Comparison of ENCODE assay signal across 31 cellular contexts in the genomic region with DNA sequence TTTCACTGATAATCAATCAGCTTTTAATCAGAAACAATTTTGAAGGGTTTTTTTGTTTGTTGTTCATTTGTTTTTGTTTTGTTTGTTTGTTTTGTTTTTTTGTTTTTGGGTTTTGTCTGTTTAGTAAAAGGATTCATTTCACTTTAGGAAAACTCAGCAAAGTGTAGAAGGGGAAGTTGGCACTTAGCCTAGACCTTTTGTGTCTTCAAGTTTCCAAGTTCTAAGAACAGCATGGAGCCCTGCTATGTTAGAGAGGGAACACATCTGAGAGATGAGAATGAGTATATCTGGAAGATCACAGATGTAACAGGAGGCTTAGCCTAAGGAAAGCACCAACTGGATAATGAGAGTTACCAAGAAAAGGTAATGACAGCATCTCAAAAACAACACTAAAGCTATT.
"Had no signal": no experiment of that assay in that cellular context is flagged by ENCODE, and none has a peak within 500 bp of the region (broad histone marks: within the 10 kb centered on the region; RNA-seq: fewer than 3 reads in every experiment).

No MANE protein-coding gene starts in this region.

- H3K27ac Mint-ChIP-seq: activated naive CD4-positive, alpha-beta T cell treated with anti-CD3 and anti-CD28 coated beads, Interleukin-2, amount 10 ng/mL, durations not matched to agents 7 days and 5 days; activated naive CD8-positive, alpha-beta T cell treated with anti-CD3 and anti-CD28 coated beads, Interleukin-2, amount 10 ng/mL, durations not matched to agents 7 days and 5 days; activated T-helper 1 cell treated with anti-CD3 and anti-CD28 coated beads, Interleukin-12 subunit alpha, Interleukin-12 subunit beta, Interleukin-2, Interleukin-4 antibody, amounts not matched to agents 30 ng/mL and 10 ng/mL and 1 ng/mL, durations not matched to agents 14 hours and 24 hours and 36 hours; naive thymus-derived CD4-positive, alpha-beta T cell; stimulated activated memory B cell treated with anti-CD40 and anti-IgM and Interleukin-4, amounts not matched to agents 10 μg/mL and 1 μg/mL and 100 μg/mL, for 72 hours; stimulated activated naive CD8-positive, alpha-beta T cell treated with anti-CD3 and anti-CD28 coated beads, Interleukin-15, amount 100 ng/mL, for 72 hours; type B pancreatic cell had no signal

- H3K9me3 Mint-ChIP-seq: activated naive CD4-positive, alpha-beta T cell treated with anti-CD3 and anti-CD28 coated beads, Interleukin-2, amount 10 ng/mL, durations not matched to agents 7 days and 5 days; activated naive CD8-positive, alpha-beta T cell treated with anti-CD3 and anti-CD28 coated beads, Interleukin-2, amount 10 ng/mL, durations not matched to agents 7 days and 5 days; activated T-helper 1 cell treated with anti-CD3 and anti-CD28 coated beads, Interleukin-12 subunit alpha, Interleukin-12 subunit beta, Interleukin-2, Interleukin-4 antibody, amounts not matched to agents 30 ng/mL and 10 ng/mL and 1 ng/mL, durations not matched to agents 14 hours and 24 hours and 36 hours; stimulated activated memory B cell treated with anti-CD40 and anti-IgM and Interleukin-4, amounts not matched to agents 10 μg/mL and 1 μg/mL and 100 μg/mL, for 72 hours; type B pancreatic cell had no signal

- H3K4me3 ChIP-seq: esophagus squamous epithelium, left lung, lung, right atrium auricular region, smooth muscle cell, uterus had no signal

- H3K27me3 Mint-ChIP-seq: activated naive CD4-positive, alpha-beta T cell treated with anti-CD3 and anti-CD28 coated beads, Interleukin-2, amount 10 ng/mL, durations not matched to agents 7 days and 5 days; activated naive CD8-positive, alpha-beta T cell treated with anti-CD3 and anti-CD28 coated beads, Interleukin-2, amount 10 ng/mL, durations not matched to agents 7 days and 5 days; central memory CD8-positive, alpha-beta T cell; naive thymus-derived CD4-positive, alpha-beta T cell; stimulated activated memory B cell treated with anti-CD40 and anti-IgM and Interleukin-4, amounts not matched to agents 10 μg/mL and 1 μg/mL and 100 μg/mL, for 72 hours; stimulated activated naive CD8-positive, alpha-beta T cell treated with anti-CD3 and anti-CD28 coated beads, Interleukin-15, amount 100 ng/mL, for 72 hours; type B pancreatic cell had no signal

- H3K27me3 ChIP-seq: esophagus squamous epithelium, left lung, right atrium auricular region, uterus had no signal

- H3K36me3 Mint-ChIP-seq: activated naive CD4-positive, alpha-beta T cell treated with anti-CD3 and anti-CD28 coated beads, Interleukin-2, amount 10 ng/mL, durations not matched to agents 7 days and 5 days; activated naive CD8-positive, alpha-beta T cell treated with anti-CD3 and anti-CD28 coated beads, Interleukin-2, amount 10 ng/mL, durations not matched to agents 7 days and 5 days; naive thymus-derived CD4-positive, alpha-beta T cell; stimulated activated memory B cell treated with anti-CD40 and anti-IgM and Interleukin-4, amounts not matched to agents 10 μg/mL and 1 μg/mL and 100 μg/mL, for 72 hours; type B pancreatic cell had no signal

- DNase-seq: activated CD4-positive, alpha-beta T cell treated with anti-CD3 and anti-CD28 coated beads for 48 hours; activated CD4-positive, alpha-beta T cell treated with anti-CD3 and anti-CD28 coated beads, Interleukin-2, amount 50 U/mL, for 48 hours; activated CD8-positive, alpha-beta memory T cell treated with anti-CD3 and anti-CD28 coated beads, Interleukin-2, amount 50 U/mL, for 4 hours; activated gamma-delta T cell; activated naive CD4-positive, alpha-beta T cell treated with anti-CD3 and anti-CD28 coated beads, Interleukin-2, amount 10 ng/mL, durations not matched to agents 7 days and 5 days; activated naive CD8-positive, alpha-beta T cell treated with anti-CD3 and anti-CD28 coated beads, Interleukin-2, amount 10 ng/mL, durations not matched to agents 7 days and 5 days; activated T-cell treated with anti-CD3 and anti-CD28 coated beads, Interleukin-2, amount 50 U/mL, for 1 hour; effector CD8-positive, alpha-beta T cell; esophagus squamous epithelium; naive thymus-derived CD4-positive, alpha-beta T cell; nucleus accumbens; stimulated activated CD4-positive, alpha-beta T cell treated with anti-CD3 and anti-CD28 coated beads, Interleukin-1b, Interleukin-23, amount 100 ng/mL, for 48 hours; stimulated activated CD4-positive, alpha-beta T cell treated with anti-CD3 and anti-CD28 coated beads, Interleukin-4, amount 100 ng/mL, for 4 hours; stimulated activated CD8-positive, alpha-beta memory T cell treated with anti-CD3 and anti-CD28 coated beads, Interleukin-4, amount 100 ng/mL, for 48 hours; stimulated activated naive CD8-positive, alpha-beta T cell treated with anti-CD3 and anti-CD28 coated beads, Interleukin-15, amount 100 ng/mL, for 72 hours; T-helper 9 cell; uterus; WERI-Rb-1 had no signal

- H3K4me3 Mint-ChIP-seq: activated naive CD4-positive, alpha-beta T cell treated with anti-CD3 and anti-CD28 coated beads, Interleukin-2, amount 10 ng/mL, durations not matched to agents 7 days and 5 days; activated naive CD8-positive, alpha-beta T cell treated with anti-CD3 and anti-CD28 coated beads, Interleukin-2, amount 10 ng/mL, durations not matched to agents 7 days and 5 days; activated T-helper 1 cell treated with anti-CD3 and anti-CD28 coated beads, Interleukin-12 subunit alpha, Interleukin-12 subunit beta, Interleukin-2, Interleukin-4 antibody, amounts not matched to agents 30 ng/mL and 10 ng/mL and 1 ng/mL, durations not matched to agents 14 hours and 24 hours and 36 hours; central memory CD8-positive, alpha-beta T cell; naive thymus-derived CD4-positive, alpha-beta T cell; stimulated activated memory B cell treated with anti-CD40 and anti-IgM and Interleukin-4, amounts not matched to agents 10 μg/mL and 1 μg/mL and 100 μg/mL, for 72 hours; stimulated activated naive CD8-positive, alpha-beta T cell treated with anti-CD3 and anti-CD28 coated beads, Interleukin-15, amount 100 ng/mL, for 72 hours; type B pancreatic cell had no signal

- H3K27ac ChIP-seq: epithelial cell of prostate, esophagus squamous epithelium, left lung, parathyroid adenoma, right atrium auricular region, uterus, WERI-Rb-1 had no signal

- FAIRE-seq: colon, endometrium, islet of Langerhans had no signal

- H3K4me1 ChIP-seq: esophagus squamous epithelium, left lung, parathyroid adenoma, right atrium auricular region, uterus had no signal

- H3K4me1 Mint-ChIP-seq: activated naive CD4-positive, alpha-beta T cell treated with anti-CD3 and anti-CD28 coated beads, Interleukin-2, amount 10 ng/mL, durations not matched to agents 7 days and 5 days; activated naive CD8-positive, alpha-beta T cell treated with anti-CD3 and anti-CD28 coated beads, Interleukin-2, amount 10 ng/mL, durations not matched to agents 7 days and 5 days; central memory CD8-positive, alpha-beta T cell; naive thymus-derived CD4-positive, alpha-beta T cell; stimulated activated memory B cell treated with anti-CD40 and anti-IgM and Interleukin-4, amounts not matched to agents 10 μg/mL and 1 μg/mL and 100 μg/mL, for 72 hours; stimulated activated naive CD8-positive, alpha-beta T cell treated with anti-CD3 and anti-CD28 coated beads, Interleukin-15, amount 100 ng/mL, for 72 hours had no signal

- H3K9me3 ChIP-seq: esophagus squamous epithelium, left lung, right atrium auricular region, uterus had no signal

- H3K36me3 ChIP-seq: esophagus squamous epithelium, left lung, right atrium auricular region, uterus, WERI-Rb-1 had no signal
